ENCODE assay signal across 8 cellular contexts in the genomic region with DNA sequence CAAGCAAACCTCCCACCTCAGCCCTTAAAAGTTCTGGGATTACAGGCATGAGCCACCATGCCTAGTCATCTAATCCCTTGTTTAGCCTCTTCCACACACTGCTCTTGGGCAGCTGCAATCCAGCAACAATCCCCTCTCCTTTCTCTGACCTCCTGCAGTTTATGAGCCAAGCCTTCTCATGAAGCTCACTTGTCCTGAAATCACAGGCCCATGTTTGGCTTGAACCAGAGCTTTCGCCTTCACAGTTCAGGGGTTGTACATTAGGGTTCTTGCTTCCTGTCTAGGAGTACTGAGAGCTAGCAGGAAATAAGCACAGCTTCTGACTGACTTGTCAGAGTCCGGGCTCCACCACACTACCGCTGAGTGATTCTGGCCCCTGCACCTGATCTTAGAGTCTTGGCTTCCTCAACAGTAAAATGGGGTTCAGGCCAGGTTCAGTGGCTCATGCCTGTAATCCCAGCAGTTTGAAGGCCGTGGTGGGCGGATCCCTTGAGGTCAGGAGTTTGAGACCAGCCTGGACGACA. TPM values are rescaled to one million over a fixed set of nuclear protein-coding genes. Genes with fewer than 3 reads are reported as not detected.
DNase-seq lines count a peak whose midpoint lies in the region; ATAC-seq and TF ChIP-seq lines count a peak whose summit lies in the region.

No MANE protein-coding gene starts in this region.

- H3K4me3 ChIP-seq in GM12865 (ENCODE audit: low read depth, low read length) (no peak overlapping the region), esophagus (ENCODE audit: low read depth in 1 of 2, low read length in 2 of 2) (no peak overlapping the region)

- DNase-seq in GM12865 (ENCODE audit: low read depth): peak; percentile 95
- peak; percentile 38 for DNase-seq in NAMALWA (ENCODE audit: low spot score)
- no peak for DNase-seq in DMS53 (lab: John Stamatoyannopoulos, UW)
- no peak for DNase-seq in globus pallidus (ENCODE audit: low spot score)
- DNase-seq in SKM-1 treated with dmso at 0.1 percent for 144 hours (lab: John Stamatoyannopoulos, UW; ENCODE audit: unreplicated experiment): no peak
- DNase-seq in HPDE6-E6E7 (ENCODE audit: extremely low spot score): no peak

- TF ChIP-seq CTCF in GM12865 (IDR thresholded peaks at IDR 0.05; ENCODE audit: insufficient read depth, low read depth, low read length, missing control alignments): no peak

- no peaks in the 10 kb centered on the region for H3K27me3 ChIP-seq in esophagus (ENCODE audit: control insufficient read depth in 1 of 2, insufficient read depth in 2 of 2, low read length in 2 of 2)

- H3K4me1 ChIP-seq in esophagus (ENCODE audit: control insufficient read depth in 2 of 2, insufficient read depth in 2 of 2, low read length in 1 of 2): peaks cover 0 to under 1% of the 10 kb centered on the region in 2 donors

- H3K36me3 ChIP-seq in esophagus (ENCODE audit: control insufficient read depth in 2 of 2, insufficient read depth in 2 of 2, low read length in 1 of 2): no peaks in the 10 kb centered on the region

- peak; percentile 93 for ATAC-seq in GM21529 (IDR thresholded peaks at IDR 0.05; ENCODE audit: unreplicated experiment)

- no peaks in the 10 kb centered on the region for H3K9me3 ChIP-seq in esophagus (ENCODE audit: control insufficient read depth in 2 of 2, insufficient read depth in 1 of 2, low read depth in 1 of 2, low read length in 1 of 2)

- WGBS in esophagus, 2 donors: 74 to 77% methylated on average over 6 of the region's 6 CpGs

- H3K27ac ChIP-seq in esophagus (ENCODE audit: low read depth in 2 of 2, low read length in 1 of 2): peak overlapping the region; percentile 28 to 29

RNA-seq across cellular contexts. Expression of gene ERAL1, which starts 16.3 kb away (rescaled TPM):
- 10 to 100 TPM; 24.0 to 32.4 TPM for polyA plus RNA-seq in esophagus

RNA-seq across cellular contexts. Expression of gene FLOT2, which starts 26.4 kb away (rescaled TPM):
- polyA plus RNA-seq in esophagus: 10 to 100 TPM; 33.0 to 52.3 TPM

RNA-seq across cellular contexts. Expression of gene FAM222B, which starts 28.5 kb away (rescaled TPM):
- polyA plus RNA-seq in esophagus: 1 to 10 TPM; 5.6 to 7.3 TPM

RNA-seq across cellular contexts. Expression of gene DHRS13, which starts 31.8 kb away (rescaled TPM):
- 10 to 100 TPM in 1 of 2 donors, 1 to 10 TPM in 1; 9.4 to 15.6 TPM for polyA plus RNA-seq in esophagus

Comparison
In these comparisons a context has a peak if more than half of its experiments do, and no peak if none do; other contexts are left out.
1. DNase-seq: peak in GM12865 (single experiment) and NAMALWA (single experiment); none in DMS53 (single experiment), globus pallidus (single experiment), SKM-1 treated with dmso at 0.1 percent for 144 hours (single experiment) and HPDE6-E6E7 (single experiment).